In genomic region chr5:1558945-1559344, GRCh38 we compare ENCODE assay signal across 19 cellular contexts.
"Had no signal": no experiment of that assay in that cellular context is flagged by ENCODE, and none has a peak within 500 bp of the region (broad histone marks: within the 10 kb centered on the region; RNA-seq: fewer than 3 reads in every experiment).

No MANE protein-coding gene starts in this region.

- ATAC-seq: left lung, lower lobe of right lung, natural killer cell, upper lobe of right lung had no signal

- DNase-seq: activated CD4-positive, alpha-beta T cell treated with anti-CD3 and anti-CD28 coated beads for 1 hour; activated CD4-positive, alpha-beta T cell treated with anti-CD3 and anti-CD28 coated beads, Interleukin-2, amount 50 U/mL, for 48 hours; activated effector memory CD4-positive, alpha-beta T cell treated with Interleukin-2 at 50 U/mL for 16 hours; activated naive CD4-positive, alpha-beta T cell treated with Interleukin-2 at 50 U/mL for 16 hours; activated naive CD8-positive, alpha-beta T cell treated with anti-CD3 and anti-CD28 coated beads for 36 hours; dorsolateral prefrontal cortex; effector memory CD4-positive, alpha-beta T cell; foreskin fibroblast; heart right ventricle; kidney glomerular epithelial cell; left lung; lower lobe of right lung; mesenchymal stem cell; natural killer cell; right cardiac atrium; stimulated activated naive CD4-positive, alpha-beta T cell; T-helper 2 cell; tibial artery; upper lobe of right lung had no signal
